ENCODE assay signal across 11 cellular contexts in the genomic region with DNA sequence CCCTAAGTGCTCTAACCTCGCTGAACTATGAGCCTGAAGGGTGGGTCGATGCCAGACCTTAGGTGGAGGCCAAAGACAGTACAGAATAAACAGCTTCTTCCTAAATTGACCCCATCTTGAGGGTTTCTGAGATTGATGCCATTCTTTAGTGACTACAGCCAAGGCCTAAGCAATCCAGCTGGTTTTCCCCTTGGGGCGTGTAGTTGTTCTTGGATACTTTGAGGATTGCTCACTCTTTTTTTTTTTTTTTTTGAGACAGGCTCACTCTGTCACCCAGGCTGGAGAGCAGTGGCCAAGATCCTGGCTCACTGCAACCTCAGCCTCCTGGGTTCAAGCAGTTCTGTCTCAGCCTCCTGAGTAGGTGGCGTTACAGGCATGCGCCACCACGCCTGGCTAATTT. TPM values are rescaled to one million over a fixed set of nuclear protein-coding genes. Genes with fewer than 3 reads are reported as not detected.
DNase-seq lines count a peak whose midpoint lies in the region; ATAC-seq and TF ChIP-seq lines count a peak whose summit lies in the region.
"Had no signal": no experiment of that assay in that cellular context is flagged by ENCODE, and none has a peak within 500 bp of the region (broad histone marks: within the 10 kb centered on the region; RNA-seq: fewer than 3 reads in every experiment).

No MANE protein-coding gene starts in this region.

- H3K36me3 ChIP-seq in thoracic aorta, result no peaks in the 10 kb centered on the region

- no peaks in the 10 kb centered on the region for H3K9me3 Mint-ChIP-seq in activated naive CD4-positive, alpha-beta T cell treated with anti-CD3 and anti-CD28 coated beads for 36 hours
- no peaks in the 10 kb centered on the region for H3K9me3 Mint-ChIP-seq in activated naive CD4-positive, alpha-beta T cell treated with anti-CD3 and anti-CD28 coated beads, Interleukin-2, amount 50 U/mL, for 72 hours
- H3K9me3 Mint-ChIP-seq in activated CD8-positive, alpha-beta T cell treated with anti-CD3 and anti-CD28 coated beads for 36 hours, result no peaks in the 10 kb centered on the region

- H3K27me3 ChIP-seq in thoracic aorta (replicated peaks; ENCODE audit: insufficient read depth), result no peaks in the 10 kb centered on the region

- peaks cover 30% of the 10 kb centered on the region for H3K4me1 Mint-ChIP-seq in activated naive CD4-positive, alpha-beta T cell treated with anti-CD3 and anti-CD28 coated beads for 36 hours (ENCODE audit: low read depth)
- H3K4me1 Mint-ChIP-seq in activated CD8-positive, alpha-beta T cell treated with anti-CD3 and anti-CD28 coated beads for 36 hours (ENCODE audit: low read depth), result peaks cover 27% of the 10 kb centered on the region

- CTCF ChIA-PET in activated naive CD4-positive, alpha-beta T cell treated with anti-CD3 and anti-CD28 coated beads for 36 hours (lab: Charles Lee), result interaction anchor here (0.6 kb wide), 1 partner anchor 217 kb away, joined by 4 read pairs; no protein-coding TSS in a partner anchor
- CTCF ChIA-PET in activated CD8-positive, alpha-beta T cell treated with anti-CD3 and anti-CD28 coated beads for 36 hours (lab: Charles Lee), result interaction anchor here (2.9 kb wide), 1 partner anchor 11 kb away, joined by 13 read pairs; a partner anchor contains a TSS

- peaks cover 12 to 32% of the 10 kb centered on the region in 2 donors for H3K4me1 ChIP-seq in thoracic aorta (ENCODE audit: control insufficient read depth in 1 of 2, low read depth in 2 of 2)

- H3K4me3 Mint-ChIP-seq in activated naive CD4-positive, alpha-beta T cell treated with anti-CD3 and anti-CD28 coated beads for 36 hours, result peak overlapping the region; percentile 12
- peak overlapping the region; percentile 94 for H3K4me3 Mint-ChIP-seq in activated CD8-positive, alpha-beta T cell treated with anti-CD3 and anti-CD28 coated beads for 36 hours

- H3K27ac Mint-ChIP-seq in activated naive CD4-positive, alpha-beta T cell treated with anti-CD3 and anti-CD28 coated beads for 36 hours, result peak overlapping the region; percentile 65
- H3K27ac Mint-ChIP-seq in activated naive CD4-positive, alpha-beta T cell treated with anti-CD3 and anti-CD28 coated beads, Interleukin-2, amount 50 U/mL, for 72 hours, result peak overlapping the region in 1 of 2 donors; percentile 47
- H3K27ac Mint-ChIP-seq in activated CD8-positive, alpha-beta T cell treated with anti-CD3 and anti-CD28 coated beads for 36 hours, result peak overlapping the region; percentile 97

- intact Hi-C loops in activated naive CD4-positive, alpha-beta T cell treated with anti-CD3 and anti-CD28 coated beads for 36 hours (cut with micrococcal nuclease), result loop anchor here (5.0 kb wide), 1 partner anchor 376 kb away; no protein-coding TSS in a partner anchor
- intact Hi-C loops in activated CD8-positive, alpha-beta T cell treated with anti-CD3 and anti-CD28 coated beads for 36 hours (cut with micrococcal nuclease), result no loop called here

- DNase-seq in activated naive CD4-positive, alpha-beta T cell treated with anti-CD3 and anti-CD28 coated beads for 36 hours, result no peak
- no peak for DNase-seq in activated naive CD4-positive, alpha-beta T cell treated with anti-CD3 and anti-CD28 coated beads, Interleukin-2, amount 50 U/mL, for 72 hours (ENCODE audit: low spot score in 2 of 2)
- no peak for DNase-seq in activated CD8-positive, alpha-beta T cell treated with anti-CD3 and anti-CD28 coated beads for 36 hours
- peak; percentile 82 for DNase-seq in fibroblast of mammary gland (ENCODE audit: low read depth)
- DNase-seq in thoracic aorta (ENCODE audit: low spot score), result no peak
- DNase-seq in NCI-H2107 (lab: John Stamatoyannopoulos, UW), result no peak
- no peak for DNase-seq in SHP77 treated with DMSO at 0.1 percent for 48 hours (lab: John Stamatoyannopoulos, UW)
- DNase-seq in G401 (ENCODE audit: low spot score), result no peak
- DNase-seq: activated CD4-positive, alpha-beta T cell treated with anti-CD3 and anti-CD28 coated beads, Interleukin-2, amount 50 U/mL, for 4 hours; stimulated activated CD4-positive, alpha-beta T cell treated with anti-CD3 and anti-CD28 coated beads, Interleukin-2, amount 100 ng/mL, for 48 hours had no signal

- TF ChIP-seq CTCF in activated CD8-positive, alpha-beta T cell treated with anti-CD3 and anti-CD28 coated beads for 36 hours (IDR thresholded peaks at IDR 0.05), result no peak
- TF ChIP-seq CTCF in fibroblast of mammary gland (conservative IDR thresholded peaks at IDR 0.05; ENCODE audit: control insufficient read depth, insufficient read depth, low read depth, low read length) (no peak), thoracic aorta (IDR thresholded peaks at IDR 0.05) (no peak)

- no peaks in the 10 kb centered on the region for H3K9me3 ChIP-seq in thoracic aorta

- in situ Hi-C loops in G401 (cut with HindIII; ENCODE audit: low sequenced_read_pairs), result loop anchor here (25.0 kb wide), 1 partner anchor 156 kb away; no protein-coding TSS in a partner anchor

- H3K36me3 Mint-ChIP-seq in activated naive CD4-positive, alpha-beta T cell treated with anti-CD3 and anti-CD28 coated beads for 36 hours (ENCODE audit: low read depth), result peaks cover 21% of the 10 kb centered on the region
- peaks cover 15 to 18% of the 10 kb centered on the region in 2 donors for H3K36me3 Mint-ChIP-seq in activated naive CD4-positive, alpha-beta T cell treated with anti-CD3 and anti-CD28 coated beads, Interleukin-2, amount 50 U/mL, for 72 hours
- peaks cover 16% of the 10 kb centered on the region for H3K36me3 Mint-ChIP-seq in activated CD8-positive, alpha-beta T cell treated with anti-CD3 and anti-CD28 coated beads for 36 hours (ENCODE audit: low read depth)

- ATAC-seq in activated naive CD4-positive, alpha-beta T cell treated with anti-CD3 and anti-CD28 coated beads, Interleukin-2, amount 50 U/mL, for 72 hours, result no peak
- ATAC-seq in activated CD8-positive, alpha-beta T cell treated with anti-CD3 and anti-CD28 coated beads for 36 hours, result no peak
- peak; percentile 9 for ATAC-seq in thoracic aorta (ENCODE audit: insufficient number of reproducible peaks, low FRiP score, low read depth)

- H3K27ac ChIP-seq in thoracic aorta, result no peak overlapping the region
- H3K27ac ChIP-seq: C4-2B had no signal

- POLR2A ChIA-PET in activated CD8-positive, alpha-beta T cell treated with anti-CD3 and anti-CD28 coated beads for 36 hours (lab: Charles Lee), result interaction anchor here (0.6 to 1.2 kb wide), 3 partner anchors 9 to 294 kb away, joined by 3 to 4 read pairs (median 3); no protein-coding TSS in a partner anchor

- no peak overlapping the region for H3K4me3 ChIP-seq in fibroblast of mammary gland (ENCODE audit: control insufficient read depth, low read depth, low read length)
- no peak overlapping the region for H3K4me3 ChIP-seq in thoracic aorta

- no peaks in the 10 kb centered on the region for H3K27me3 Mint-ChIP-seq in activated naive CD4-positive, alpha-beta T cell treated with anti-CD3 and anti-CD28 coated beads for 36 hours (ENCODE audit: low read depth)
- peaks cover 7% of the 10 kb centered on the region for H3K27me3 Mint-ChIP-seq in activated CD8-positive, alpha-beta T cell treated with anti-CD3 and anti-CD28 coated beads for 36 hours

RNA-seq across cellular contexts. Expression of a gene that starts 2.0 kb away (rescaled TPM):
- total RNA-seq in activated naive CD4-positive, alpha-beta T cell treated with anti-CD3 and anti-CD28 coated beads for 36 hours, result 10 to 100 TPM; 22.7 to 24.7 TPM
- total RNA-seq in activated naive CD4-positive, alpha-beta T cell treated with anti-CD3 and anti-CD28 coated beads, Interleukin-2, amount 50 U/mL, for 72 hours, result 10 to 100 TPM; 21.8 to 30.7 TPM
- 10 to 100 TPM; 28.0 to 28.5 TPM for total RNA-seq in activated CD8-positive, alpha-beta T cell treated with anti-CD3 and anti-CD28 coated beads for 36 hours
- total RNA-seq in thoracic aorta, result 10 to 100 TPM; 44.1 to 46.6 TPM
- total RNA-seq in G401 (2014; rRNA removed; shearing (Covaris generic)), result 48.0 and 63.1 TPM in 2 replicates

RNA-seq across cellular contexts. Expression of a gene that starts 11.1 kb away (rescaled TPM):
- 10 to 100 TPM; 14.8 TPM for total RNA-seq in activated naive CD4-positive, alpha-beta T cell treated with anti-CD3 and anti-CD28 coated beads for 36 hours
- total RNA-seq in activated naive CD4-positive, alpha-beta T cell treated with anti-CD3 and anti-CD28 coated beads, Interleukin-2, amount 50 U/mL, for 72 hours, result 10 to 100 TPM; 36.8 to 41.8 TPM
- total RNA-seq in activated CD8-positive, alpha-beta T cell treated with anti-CD3 and anti-CD28 coated beads for 36 hours, result 10 to 100 TPM; 35.1 TPM
- total RNA-seq in thoracic aorta, result 10 to 100 TPM; 38.3 to 53.9 TPM
- 20.2 and 37.8 TPM in 2 replicates for total RNA-seq in G401 (2014; rRNA removed; shearing (Covaris generic))

RNA-seq across cellular contexts. Expression of a gene that starts 13.8 kb away (rescaled TPM):
- 10 to 100 TPM; 31.1 to 34.1 TPM for total RNA-seq in activated naive CD4-positive, alpha-beta T cell treated with anti-CD3 and anti-CD28 coated beads for 36 hours
- 10 to 100 TPM; 30.5 to 38.0 TPM for total RNA-seq in activated naive CD4-positive, alpha-beta T cell treated with anti-CD3 and anti-CD28 coated beads, Interleukin-2, amount 50 U/mL, for 72 hours
- total RNA-seq in activated CD8-positive, alpha-beta T cell treated with anti-CD3 and anti-CD28 coated beads for 36 hours, result 10 to 100 TPM; 27.8 to 32.5 TPM
- total RNA-seq in thoracic aorta, result 10 to 100 TPM; 46.0 to 61.1 TPM
- 48.8 and 56.7 TPM in 2 replicates for total RNA-seq in G401 (2014; rRNA removed; shearing (Covaris generic))

RNA-seq across cellular contexts. Expression of a gene that starts 18.7 kb away (rescaled TPM):
- under 1 TPM; 0.14 to 0.30 TPM for total RNA-seq in activated naive CD4-positive, alpha-beta T cell treated with anti-CD3 and anti-CD28 coated beads for 36 hours
- under 1 TPM; 0.06 to 0.07 TPM for total RNA-seq in activated naive CD4-positive, alpha-beta T cell treated with anti-CD3 and anti-CD28 coated beads, Interleukin-2, amount 50 U/mL, for 72 hours
- total RNA-seq in activated CD8-positive, alpha-beta T cell treated with anti-CD3 and anti-CD28 coated beads for 36 hours, result under 1 TPM; 0.27 to 0.49 TPM
- 1 to 10 TPM; 5.4 to 8.0 TPM for total RNA-seq in thoracic aorta
- 65.0 and 65.6 TPM in 2 replicates for total RNA-seq in G401 (2014; rRNA removed; shearing (Covaris generic))
